Comparison of ENCODE assay signal across 1 cellular context in genomic region chr2:48558436-48558835, GRCh38.
TF ChIP-seq lines count a peak whose summit lies in the region.

No MANE protein-coding gene starts in this region.

TF ChIP-seq in H1, 55 proteins besides CTCF, POLR2A, EP300 and RAD21 (continued from another document):
- no peak for TF ChIP-seq EZH2 (IDR thresholded peaks at IDR 0.05; ENCODE audit: low read depth, low read length, severe bottlenecking)
- no peak for TF ChIP-seq BRCA1 (IDR thresholded peaks at IDR 0.05; ENCODE audit: low read depth, low read length)
- TF ChIP-seq KDM1A (IDR thresholded peaks at IDR 0.05; ENCODE audit: borderline replicate concordance, low read length) = no peak
- TF ChIP-seq RFX5 (IDR thresholded peaks at IDR 0.05; ENCODE audit: borderline replicate concordance, low read depth, low read length) = no peak
TF ChIP-seq in H1: peak in this region for 0.
